21 cellular contexts compared by ENCODE assay signal in the genomic region with DNA sequence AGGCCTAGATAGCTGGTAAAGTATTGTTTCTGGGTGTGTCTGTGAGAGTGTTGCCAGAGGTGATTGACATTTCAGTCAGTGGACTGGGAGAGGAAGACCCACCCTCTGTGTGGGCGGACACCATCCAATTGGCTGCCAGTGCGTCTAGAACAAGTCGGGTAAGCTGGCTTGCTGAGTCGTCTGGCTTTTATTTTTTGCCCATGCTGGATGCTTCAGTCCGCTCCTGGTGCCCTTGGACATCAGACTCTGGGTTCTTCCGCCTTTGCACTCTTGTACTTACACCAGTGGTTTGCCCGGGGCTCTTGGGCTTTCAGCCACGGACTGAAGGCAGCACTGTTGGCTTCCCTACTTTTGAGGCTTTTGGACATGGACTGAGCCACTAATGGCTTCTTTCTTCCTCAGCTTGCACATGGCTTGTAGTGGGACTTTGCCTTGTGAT. TPM values are rescaled to one million over a fixed set of nuclear protein-coding genes. Genes with fewer than 3 reads are reported as not detected.
DNase-seq lines count a peak whose midpoint lies in the region; TF ChIP-seq lines count a peak whose summit lies in the region.
"Had no signal": no experiment of that assay in that cellular context is flagged by ENCODE, and none has a peak within 500 bp of the region (broad histone marks: within the 10 kb centered on the region; RNA-seq: fewer than 3 reads in every experiment).

No MANE protein-coding gene starts in this region.

- H3K27ac ChIP-seq in H9 (ENCODE audit: insufficient read length, low read depth, low read length) (no peak overlapping the region), mesendoderm (ENCODE audit: low read depth, low read length) (no peak overlapping the region), transverse colon (no peak overlapping the region)
- H3K27ac ChIP-seq: BLaER1, cardiac muscle cell had no signal

- H4K8ac ChIP-seq in H9 (replicated peaks; ENCODE audit: insufficient read length, low read depth, low read length) (no peak overlapping the region), mesendoderm (ENCODE audit: low read depth, low read length) (no peak overlapping the region)

- H3K23me2 ChIP-seq in H9 (ENCODE audit: insufficient read length, low read depth, low read length, poor library complexity, severe bottlenecking): no peaks in the 10 kb centered on the region

- H3K36me3 Mint-ChIP-seq in H9 (ENCODE audit: insufficient read depth in 1 of 3, low read depth in 3 of 3) (no peaks in the 10 kb centered on the region; a peak in 1 of 7 replicates), type B pancreatic cell (peaks cover 6% of the 10 kb centered on the region)

- TF ChIP-seq CTCF in H9 (conservative IDR thresholded peaks at IDR 0.05) (no peak), type B pancreatic cell (conservative IDR thresholded peaks at IDR 0.05) (no peak), transverse colon (IDR thresholded peaks at IDR 0.05) (no peak)

- no peak overlapping the region for H2BK5ac ChIP-seq in H9 (ENCODE audit: insufficient read length, low read length)
- no peak overlapping the region for H2BK5ac ChIP-seq in mesendoderm (ENCODE audit: low read length)

- H3K27ac Mint-ChIP-seq in H9 (peak overlapping the region in 2 of 3 experiments; percentile 34 to 94; a peak in 3 of 7 replicates), type B pancreatic cell (no peak overlapping the region)
- H3K27ac Mint-ChIP-seq: naive thymus-derived CD8-positive, alpha-beta T cell had no signal

- H3K9me3 ChIP-seq in H9 (ENCODE audit: control insufficient read depth, low read depth, low read length) (no peaks in the 10 kb centered on the region), transverse colon (no peaks in the 10 kb centered on the region)
- H3K9me3 ChIP-seq: BLaER1 had no signal

- H2BK15ac ChIP-seq in H9 (ENCODE audit: low read depth, low read length): no peak overlapping the region
- H2BK15ac ChIP-seq in mesendoderm (replicated peaks; ENCODE audit: low read depth): no peak overlapping the region

- intact Hi-C loops in transverse colon (cut with DNase I; ENCODE audit: low total_unique reads): no loop called here

- H3K18ac ChIP-seq in H9 (ENCODE audit: insufficient read length, low read depth, low read length): no peak overlapping the region
- H3K18ac ChIP-seq in mesendoderm (ENCODE audit: low read length): no peak overlapping the region

- no peaks in the 10 kb centered on the region for H4K20me1 ChIP-seq in H9 (ENCODE audit: control insufficient read depth, insufficient read depth, insufficient read length)

- H3K4me1 ChIP-seq in H9 (ENCODE audit: insufficient read depth, low read length) (peaks cover 6% of the 10 kb centered on the region; the same call in 1 of the 2 replicates), mesendoderm (ENCODE audit: control insufficient read depth, low read depth, low read length) (peaks cover 2% of the 10 kb centered on the region), transverse colon (peaks cover 0 to 6% (median 2%) of the 10 kb centered on the region in 4 donors)
- H3K4me1 ChIP-seq: BLaER1 had no signal

- no peaks in the 10 kb centered on the region; the same call in 1 of the 2 replicates for H3K79me2 ChIP-seq in H9 (ENCODE audit: insufficient read depth, low read length)
- no peaks in the 10 kb centered on the region for H3K79me2 ChIP-seq in mesendoderm (ENCODE audit: control insufficient read depth, insufficient read depth, low read length)

- no peak overlapping the region for H3T11ph ChIP-seq in H9 (ENCODE audit: low read length)

- H3K23ac ChIP-seq in H9 (ENCODE audit: insufficient read length, low read depth, low read length) (no peak overlapping the region), mesendoderm (ENCODE audit: low read length) (no peak overlapping the region)

- H3K27me3 Mint-ChIP-seq in H9 (ENCODE audit: low read depth) (no peaks in the 10 kb centered on the region), type B pancreatic cell (no peaks in the 10 kb centered on the region)
- H3K27me3 Mint-ChIP-seq: naive thymus-derived CD8-positive, alpha-beta T cell had no signal

- no peaks in the 10 kb centered on the region for H3K36me3 ChIP-seq in mesendoderm (ENCODE audit: control insufficient read depth, insufficient read depth, low read length)
- no peaks in the 10 kb centered on the region for H3K36me3 ChIP-seq in transverse colon
- H3K36me3 ChIP-seq: cardiac muscle cell had no signal

- H2BK20ac ChIP-seq in H9 (ENCODE audit: low read depth, low read length, poor library complexity, severe bottlenecking): no peak overlapping the region

- no peak overlapping the region for H4K91ac ChIP-seq in H9 (ENCODE audit: insufficient read length, low read depth, low read length)

- no peak overlapping the region for H3K14ac ChIP-seq in H9 (ENCODE audit: insufficient read depth, low read length)

- peaks cover 36 to 39% of the 10 kb centered on the region in 2 experiments for H3K4me1 Mint-ChIP-seq in H9
- H3K4me1 Mint-ChIP-seq in type B pancreatic cell (ENCODE audit: unreplicated experiment): peaks cover 24% of the 10 kb centered on the region

- TF ChIP-seq EP300 in transverse colon (IDR thresholded peaks at IDR 0.05; ENCODE audit: low read depth): no peak

- H3K9me3 Mint-ChIP-seq in H9: no peaks in the 10 kb centered on the region
- H3K9me3 Mint-ChIP-seq in type B pancreatic cell: no peaks in the 10 kb centered on the region
- H3K9me3 Mint-ChIP-seq: naive thymus-derived CD8-positive, alpha-beta T cell had no signal

- WGBS in H9 (ENCODE audit: extremely low coverage, insufficient read length, low lambda C conversion rate): no CpG with 5 or more reads among the region's 8 CpGs
- no CpG with 5 or more reads among the region's 8 CpGs for WGBS in mesendoderm (ENCODE audit: extremely low coverage, insufficient coverage, low lambda C conversion rate)
- 95 to 100% methylated on average over 4 to 8 of the region's 8 CpGs for WGBS in transverse colon (ENCODE audit: low coverage in 1 of 2), 2 donors

- no peak overlapping the region for H2BK120ac ChIP-seq in H9 (ENCODE audit: low read depth, low read length, poor library complexity, severe bottlenecking)
- no peak overlapping the region for H2BK120ac ChIP-seq in mesendoderm (ENCODE audit: low read depth, low read length)

- no peak for TF ChIP-seq POLR2A in transverse colon (IDR thresholded peaks at IDR 0.05)

- H3K9ac ChIP-seq in H9 (ENCODE audit: extremely low read depth, insufficient read length, low read length) (no peak overlapping the region), mesendoderm (ENCODE audit: low read length) (no peak overlapping the region)
- H3K9ac ChIP-seq: BLaER1 had no signal

- H3K4me2 ChIP-seq in H9 (ENCODE audit: insufficient read depth, insufficient read length, low read length): no peak overlapping the region
- no peak overlapping the region for H3K4me2 ChIP-seq in mesendoderm (ENCODE audit: low read length)
- H3K4me2 ChIP-seq: BLaER1 had no signal

- H3K4me3 ChIP-seq in mesendoderm (ENCODE audit: low read length) (no peak overlapping the region), transverse colon (no peak overlapping the region)
- H3K4me3 ChIP-seq: BLaER1, cardiac muscle cell, lung had no signal

- no peak overlapping the region for H3K4ac ChIP-seq in H9 (ENCODE audit: low read depth, low read length)
- H3K4ac ChIP-seq in mesendoderm (ENCODE audit: low read depth, low read length): no peak overlapping the region

- no peak overlapping the region for H2BK12ac ChIP-seq in H9 (ENCODE audit: insufficient read length, low read depth, low read length)

- H3K4me3 Mint-ChIP-seq in H9: peak overlapping the region in 1 of 2 experiments; percentile 51; a peak in 2 of 5 replicates
- no peak overlapping the region for H3K4me3 Mint-ChIP-seq in type B pancreatic cell
- H3K4me3 Mint-ChIP-seq: naive thymus-derived CD8-positive, alpha-beta T cell had no signal

- H3K56ac ChIP-seq in H9 (ENCODE audit: insufficient read length, low read depth, low read length) (no peak overlapping the region), mesendoderm (ENCODE audit: low read length) (peak overlapping the region; percentile 5)

- H3K79me1 ChIP-seq in H9 (ENCODE audit: insufficient read depth, low read depth, low read length, poor library complexity, severe bottlenecking): no peaks in the 10 kb centered on the region
- H3K79me1 ChIP-seq in mesendoderm (ENCODE audit: low read length): peaks cover 4% of the 10 kb centered on the region

- peak overlapping the region; percentile 51 for H2AFZ ChIP-seq in H9 (ENCODE audit: low read length)

- DNase-seq in H9: peak; percentile 85
- DNase-seq in NCI-H2227 (lab: John Stamatoyannopoulos, UW; ENCODE audit: unreplicated experiment): peak; percentile 7
- DNase-seq in ecto neural progenitor cell (ENCODE audit: low spot score): peak; percentile 58
- peak; percentile 51 for DNase-seq in mesendoderm
- DNase-seq in NCI-H69 (lab: John Stamatoyannopoulos, UW): no peak
- no peak for DNase-seq in type B pancreatic cell (ENCODE audit: extremely low spot score, unreplicated experiment)
- no peak for DNase-seq in transverse colon
- DNase-seq: activated CD4-positive, CD25-positive, alpha-beta regulatory T cell treated with anti-CD3 and anti-CD28 coated beads, Interleukin-2, amount 50 U/mL, for 72 hours; activated T-cell treated with anti-CD3 and anti-CD28 coated beads, Interleukin-2, amount 50 U/mL, for 1 hour; DMS53; effector CD4-positive, alpha-beta T cell; naive thymus-derived CD8-positive, alpha-beta T cell; NCI-H187 treated with DMSO at 0.1 percent for 48 hours; substantia nigra had no signal

- H4K5ac ChIP-seq in H9 (ENCODE audit: insufficient read length, low read depth, low read length) (no peak overlapping the region), mesendoderm (ENCODE audit: low read length) (no peak overlapping the region)

- in situ Hi-C loops in transverse colon (cut with MboI; ENCODE audit: low pct_ligation_motif_present in 1 of 4, low pct_unique_long_range_greater_than_20kb in 1 of 4, low sequenced_read_pairs in 3 of 4): no loop called here

- H3K27me3 ChIP-seq in H9 (ENCODE audit: insufficient read depth, low read length) (no peaks in the 10 kb centered on the region), mesendoderm (ENCODE audit: insufficient read depth, low read length, poor library complexity) (no peaks in the 10 kb centered on the region), transverse colon (no peaks in the 10 kb centered on the region)
- H3K27me3 ChIP-seq: BLaER1, cardiac muscle cell had no signal

- H2AK5ac ChIP-seq in H9 (ENCODE audit: insufficient read length, low read length): no peak overlapping the region
- H2AK5ac ChIP-seq in mesendoderm (ENCODE audit: low read length): no peak overlapping the region

RNA-seq across cellular contexts. Expression of gene DIS3L2, which starts 24.3 kb away (rescaled TPM):
- total RNA-seq in H9 (2021): 28.1 and 28.2 TPM in 2 replicates
- polyA plus RNA-seq in mesendoderm (2013, experiment 1 of 2): 8.9 TPM
- polyA plus RNA-seq in mesendoderm (2013, experiment 2 of 2): 9.4 TPM
- 37.8 and 53.6 TPM in 2 replicates for total RNA-seq in type B pancreatic cell (ENCODE audit: low replicate concordance)
- total RNA-seq in transverse colon: 10 to 100 TPM; 24.7 to 99.9 (median 51.2) TPM

RNA-seq across cellular contexts. Expression of gene NPPC, which starts 59.6 kb away (rescaled TPM):
- total RNA-seq in H9 (2021): 1.1 and 1.2 TPM in 2 replicates
- polyA plus RNA-seq in mesendoderm (2013, experiment 1 of 2): 0.37 TPM
- polyA plus RNA-seq in mesendoderm (2013, experiment 2 of 2): 0.22 TPM
- total RNA-seq in type B pancreatic cell (ENCODE audit: low replicate concordance): 1.6 and 5.4 TPM in 2 replicates
- 10 to 100 TPM in 1 of 4 donors, under 1 TPM in 1, not detected in 2; 0.68 to 90.4 TPM for total RNA-seq in transverse colon
- total RNA-seq: cardiac muscle cell; fibroblast of villous mesenchyme; HT1080; naive thymus-derived CD8-positive, alpha-beta T cell; pulmonary artery endothelial cell; T-helper 1 cell treated with Interleukin-12 subunit alpha and Interleukin-12 subunit beta and Interleukin-4 antibody, amounts not matched to agents 30 ng/mL and 1 ng/mL, for 36 hours had no signal
- polyA plus RNA-seq: lung had no signal

Comparison
In these comparisons a context has a peak if more than half of its experiments do, and no peak if none do; other contexts are left out.
1. DNase-seq: peak in H9 (single experiment), NCI-H2227 (single experiment), ecto neural progenitor cell (single experiment) and mesendoderm (single experiment); none in NCI-H69 (single experiment), type B pancreatic cell (single experiment) and transverse colon (single experiment).